28 cellular contexts compared by ENCODE assay signal in genomic region chr11:39668640-39669039, GRCh38.
DNase-seq lines count a peak whose midpoint lies in the region; ATAC-seq and TF ChIP-seq lines count a peak whose summit lies in the region.
"Had no signal": no experiment of that assay in that cellular context is flagged by ENCODE, and none has a peak within 500 bp of the region (broad histone marks: within the 10 kb centered on the region; RNA-seq: fewer than 3 reads in every experiment).

No MANE protein-coding gene starts in this region.

- no peak overlapping the region for H4K91ac ChIP-seq in H9 (ENCODE audit: insufficient read length, low read depth, low read length)

- no peak overlapping the region for H3K9ac ChIP-seq in H9 (ENCODE audit: extremely low read depth, insufficient read length, low read length)

- H3K27me3 Mint-ChIP-seq in osteocyte (ENCODE audit: unreplicated experiment) (no peaks in the 10 kb centered on the region), H9 (ENCODE audit: low read depth) (no peaks in the 10 kb centered on the region)
- H3K27me3 Mint-ChIP-seq: activated CD4-positive, alpha-beta T cell treated with anti-CD3 and anti-CD28 coated beads, Interleukin-2, amount 10 ng/mL, durations not matched to agents 24 days and 14 days; central memory CD8-positive, alpha-beta T cell; memory B cell; type B pancreatic cell had no signal

- no CpG with 5 or more reads among the region's 4 CpGs for WGBS in H9 (ENCODE audit: extremely low coverage, insufficient read length, low lambda C conversion rate)

- H3K27ac Mint-ChIP-seq in osteocyte (ENCODE audit: unreplicated experiment) (no peak overlapping the region), H9 (no peak overlapping the region)
- H3K27ac Mint-ChIP-seq: activated CD4-positive, alpha-beta T cell treated with anti-CD3 and anti-CD28 coated beads, Interleukin-2, amount 10 ng/mL, durations not matched to agents 24 days and 14 days; activated naive CD4-positive, alpha-beta T cell treated with anti-CD3 and anti-CD28 coated beads for 36 hours; activated T-cell treated with anti-CD3 and anti-CD28 coated beads, Interleukin-2, amount 50 U/mL, for 72 hours; memory B cell; type B pancreatic cell had no signal

- no peaks in the 10 kb centered on the region for H3K23me2 ChIP-seq in H9 (ENCODE audit: insufficient read length, low read depth, low read length, poor library complexity, severe bottlenecking)

- H2BK120ac ChIP-seq in H9 (ENCODE audit: low read depth, low read length, poor library complexity, severe bottlenecking), result no peak overlapping the region

- DNase-seq in A172 (ENCODE audit: low spot score), result peak; percentile 39
- peak; percentile 45 for DNase-seq in MG63
- peak; percentile 71 for DNase-seq in SW480 (ENCODE audit: low spot score)
- DNase-seq in fibroblast of pulmonary artery (ENCODE audit: low read depth), result peak; percentile 2
- no peak for DNase-seq in osteocyte (ENCODE audit: extremely low spot score, unreplicated experiment)
- no peak for DNase-seq in HT-29 (ENCODE audit: low spot score)
- no peak for DNase-seq in H9
- DNase-seq: activated CD4-positive, alpha-beta T cell treated with anti-CD3 and anti-CD28 coated beads, Interleukin-2, amount 10 ng/mL, durations not matched to agents 24 days and 14 days; activated naive CD4-positive, alpha-beta T cell treated with anti-CD3 and anti-CD28 coated beads for 36 hours; activated T-cell treated with anti-CD3 and anti-CD28 coated beads, Interleukin-2, amount 50 U/mL, for 72 hours; amygdala; BE2C; dermis blood vessel endothelial cell; DMS53; GDM1; left colon; NCI-H1417; NCI-H2081 treated with DMSO at 0.1 percent for 48 hours; NCI-H345; NCI-H82; PC-9; psoas muscle; stimulated activated CD4-positive, alpha-beta T cell treated with anti-CD3 and anti-CD28 coated beads, Interleukin-1b, Interleukin-23, amount 100 ng/mL, for 48 hours had no signal

- H3T11ph ChIP-seq in H9 (ENCODE audit: low read length), result no peak overlapping the region

- H4K8ac ChIP-seq in H9 (replicated peaks; ENCODE audit: insufficient read length, low read depth, low read length), result no peak overlapping the region

- no peak overlapping the region for H2BK5ac ChIP-seq in H9 (ENCODE audit: insufficient read length, low read length)

- no peak overlapping the region for H2BK20ac ChIP-seq in H9 (ENCODE audit: low read depth, low read length, poor library complexity, severe bottlenecking)

- H3K4me3 Mint-ChIP-seq in osteocyte (ENCODE audit: unreplicated experiment), result no peak overlapping the region
- no peak overlapping the region for H3K4me3 Mint-ChIP-seq in H9
- H3K4me3 Mint-ChIP-seq: activated CD4-positive, alpha-beta T cell treated with anti-CD3 and anti-CD28 coated beads, Interleukin-2, amount 10 ng/mL, durations not matched to agents 24 days and 14 days; activated naive CD4-positive, alpha-beta T cell treated with anti-CD3 and anti-CD28 coated beads for 36 hours; activated T-cell treated with anti-CD3 and anti-CD28 coated beads, Interleukin-2, amount 50 U/mL, for 72 hours; central memory CD8-positive, alpha-beta T cell; memory B cell; type B pancreatic cell had no signal

- no peaks in the 10 kb centered on the region for H3K4me1 ChIP-seq in H9 (ENCODE audit: insufficient read depth, low read length)
- H3K4me1 ChIP-seq: BE2C, psoas muscle had no signal

- H3K9me3 Mint-ChIP-seq in osteocyte (ENCODE audit: unreplicated experiment), result peaks cover 45% of the 10 kb centered on the region
- peaks cover 10 to 12% of the 10 kb centered on the region in 2 experiments; a peak in 4 of 5 replicates for H3K9me3 Mint-ChIP-seq in H9

- H3K9me3 ChIP-seq in MG63, result no peaks in the 10 kb centered on the region
- H3K9me3 ChIP-seq in H9 (ENCODE audit: control insufficient read depth, low read depth, low read length), result no peaks in the 10 kb centered on the region
- H3K9me3 ChIP-seq: BE2C, neutrophil had no signal

- no peak for TF ChIP-seq CTCF in fibroblast of pulmonary artery (IDR thresholded peaks at IDR 0.05; ENCODE audit: low read length, missing control alignments)
- no peak for TF ChIP-seq CTCF in osteocyte (IDR thresholded peaks at IDR 0.05)
- no peak for TF ChIP-seq CTCF in H9 (conservative IDR thresholded peaks at IDR 0.05)

- H3K56ac ChIP-seq in H9 (ENCODE audit: insufficient read length, low read depth, low read length), result no peak overlapping the region

- H3K4me2 ChIP-seq in H9 (ENCODE audit: insufficient read depth, insufficient read length, low read length), result no peak overlapping the region
- H3K4me2 ChIP-seq: PC-9 had no signal

- H3K4me3 ChIP-seq in MG63 (no peak overlapping the region), fibroblast of pulmonary artery (replicated peaks; ENCODE audit: low read depth, low read length) (no peak overlapping the region)
- H3K4me3 ChIP-seq: PC-9, psoas muscle had no signal

- no peak overlapping the region for H3K23ac ChIP-seq in H9 (ENCODE audit: insufficient read length, low read depth, low read length)

- H3K14ac ChIP-seq in H9 (ENCODE audit: insufficient read depth, low read length), result no peak overlapping the region

- H2BK15ac ChIP-seq in H9 (ENCODE audit: low read depth, low read length), result no peak overlapping the region

- no peak overlapping the region for H2BK12ac ChIP-seq in H9 (ENCODE audit: insufficient read length, low read depth, low read length)

- no peak overlapping the region for H2AFZ ChIP-seq in H9 (ENCODE audit: low read length)
- H2AFZ ChIP-seq: PC-9 had no signal

- no peaks in the 10 kb centered on the region for H3K36me3 ChIP-seq in MG63
- H3K36me3 ChIP-seq: BE2C, neutrophil had no signal

- ATAC-seq in HG03460 (IDR thresholded peaks at IDR 0.05; ENCODE audit: unreplicated experiment), result no peak
- ATAC-seq: activated T-cell treated with anti-CD3 and anti-CD28 coated beads, Interleukin-2, amount 50 U/mL, for 72 hours; left colon; psoas muscle had no signal

- H2AK5ac ChIP-seq in H9 (ENCODE audit: insufficient read length, low read length), result no peak overlapping the region

- no peaks in the 10 kb centered on the region for H4K20me1 ChIP-seq in H9 (ENCODE audit: control insufficient read depth, insufficient read depth, insufficient read length)

- H3K79me2 ChIP-seq in H9 (ENCODE audit: insufficient read depth, low read length), result no peaks in the 10 kb centered on the region

- no peak overlapping the region for H3K27ac ChIP-seq in H9 (ENCODE audit: insufficient read length, low read depth, low read length)
- H3K27ac ChIP-seq: neutrophil, PC-9, psoas muscle had no signal

- no peaks in the 10 kb centered on the region for H3K4me1 Mint-ChIP-seq in osteocyte (ENCODE audit: unreplicated experiment)
- peaks cover 0 to 4% of the 10 kb centered on the region in 2 experiments; a peak in 1 of 4 replicates for H3K4me1 Mint-ChIP-seq in H9
- H3K4me1 Mint-ChIP-seq: activated CD4-positive, alpha-beta T cell treated with anti-CD3 and anti-CD28 coated beads, Interleukin-2, amount 10 ng/mL, durations not matched to agents 24 days and 14 days; central memory CD8-positive, alpha-beta T cell; memory B cell had no signal

- H3K18ac ChIP-seq in H9 (ENCODE audit: insufficient read length, low read depth, low read length), result no peak overlapping the region

- H3K36me3 Mint-ChIP-seq in osteocyte (ENCODE audit: unreplicated experiment) (no peaks in the 10 kb centered on the region), H9 (ENCODE audit: insufficient read depth in 1 of 3, low read depth in 3 of 3) (peaks cover 0 to 10% (median 6%) of the 10 kb centered on the region in 3 experiments; a peak in 6 of 7 replicates)
- H3K36me3 Mint-ChIP-seq: memory B cell, type B pancreatic cell had no signal

- no peaks in the 10 kb centered on the region for H3K27me3 ChIP-seq in MG63
- H3K27me3 ChIP-seq in H9 (ENCODE audit: insufficient read depth, low read length), result no peaks in the 10 kb centered on the region
- H3K27me3 ChIP-seq: BE2C, neutrophil had no signal

- H3K79me1 ChIP-seq in H9 (ENCODE audit: insufficient read depth, low read depth, low read length, poor library complexity, severe bottlenecking), result no peaks in the 10 kb centered on the region

- no peak overlapping the region for H4K5ac ChIP-seq in H9 (ENCODE audit: insufficient read length, low read depth, low read length)

- no peak overlapping the region for H3K4ac ChIP-seq in H9 (ENCODE audit: low read depth, low read length)

Comparison
In these comparisons a context has a peak if more than half of its experiments do, and no peak if none do; other contexts are left out.
1. DNase-seq: peak in A172 (single experiment), MG63 (single experiment), SW480 (single experiment) and fibroblast of pulmonary artery (single experiment); none in osteocyte (single experiment), HT-29 (single experiment) and H9 (single experiment).